ENCODE assay signal across 15 cellular contexts in genomic region chr16:10751291-10751697, GRCh38. TPM values are rescaled to one million over a fixed set of nuclear protein-coding genes. Genes with fewer than 3 reads are reported as not detected.
DNase-seq lines count a peak whose midpoint lies in the region; ATAC-seq and TF ChIP-seq lines count a peak whose summit lies in the region.
"Had no signal": no experiment of that assay in that cellular context is flagged by ENCODE, and none has a peak within 500 bp of the region (broad histone marks: within the 10 kb centered on the region; RNA-seq: fewer than 3 reads in every experiment).

No MANE protein-coding gene starts in this region.

- peak overlapping the region; percentile 80 for H3K27ac ChIP-seq in BLaER1
- no peak overlapping the region for H3K27ac ChIP-seq in mesendoderm (ENCODE audit: low read depth, low read length)

- H3K36me3 Mint-ChIP-seq in WTC11 (peaks cover 8% of the 10 kb centered on the region; the same call in 1 of the 2 replicates), Calu3 (ENCODE audit: insufficient read depth, unreplicated experiment) (peaks cover 19% of the 10 kb centered on the region)

- H3K4me1 ChIP-seq in BLaER1: peaks cover 86% of the 10 kb centered on the region
- H3K4me1 ChIP-seq in mesendoderm (ENCODE audit: control insufficient read depth, low read depth, low read length): no peaks in the 10 kb centered on the region

- 0 out of 2 replicates have a peak overlapping the region, but pooled peaks have one; percentile 13 for H3K27ac Mint-ChIP-seq in WTC11
- no peak overlapping the region for H3K27ac Mint-ChIP-seq in Calu3 (ENCODE audit: unreplicated experiment)
- H3K27ac Mint-ChIP-seq: CD8-positive, alpha-beta T cell; natural killer cell treated with Interleukin-12 subunit alpha and Interleukin-12 subunit beta and Interleukin-15 and Interleukin-18, amount 100 ng/mL, for 72 hours had no signal

- H3K9me3 Mint-ChIP-seq in WTC11: no peaks in the 10 kb centered on the region
- no peaks in the 10 kb centered on the region for H3K9me3 Mint-ChIP-seq in Calu3 (ENCODE audit: low read depth, unreplicated experiment)
- H3K9me3 Mint-ChIP-seq: brain; CD8-positive, alpha-beta T cell; natural killer cell treated with Interleukin-12 subunit alpha and Interleukin-12 subunit beta and Interleukin-15 and Interleukin-18, amount 100 ng/mL, for 72 hours had no signal

- H2BK15ac ChIP-seq in mesendoderm (replicated peaks; ENCODE audit: low read depth): no peak overlapping the region

- H3K23ac ChIP-seq in mesendoderm (ENCODE audit: low read length): no peak overlapping the region

- H3K79me2 ChIP-seq in mesendoderm (ENCODE audit: control insufficient read depth, insufficient read depth, low read length): no peaks in the 10 kb centered on the region

- H3K4me2 ChIP-seq in BLaER1 (no peak overlapping the region), mesendoderm (ENCODE audit: low read length) (no peak overlapping the region)

- H3K4me3 Mint-ChIP-seq in WTC11 (no peak overlapping the region), Calu3 (ENCODE audit: low read depth, unreplicated experiment) (no peak overlapping the region)
- H3K4me3 Mint-ChIP-seq: brain; CD8-positive, alpha-beta T cell; natural killer cell treated with Interleukin-12 subunit alpha and Interleukin-12 subunit beta and Interleukin-15 and Interleukin-18, amount 100 ng/mL, for 72 hours had no signal

- no CpG with 5 or more reads among the region's 13 CpGs for WGBS in mesendoderm (ENCODE audit: extremely low coverage, insufficient coverage, low lambda C conversion rate)

- POLR2A ChIA-PET in WTC11 (lab: Charles Lee): no interaction called here

- H4K5ac ChIP-seq in mesendoderm (ENCODE audit: low read length): no peak overlapping the region

- BruUV-seq in Calu3 (replicated peaks; lab: Mats Ljungman, UMichigan): no TSS peak

- H3K4me1 Mint-ChIP-seq in WTC11: no peaks in the 10 kb centered on the region
- H3K4me1 Mint-ChIP-seq in Calu3 (ENCODE audit: low read depth, unreplicated experiment): peaks cover 7% of the 10 kb centered on the region
- H3K4me1 Mint-ChIP-seq: brain had no signal

- H3K4me3 ChIP-seq in BLaER1: no peak overlapping the region
- H3K4me3 ChIP-seq in GM12865 (ENCODE audit: low read depth, low read length): no peak overlapping the region
- H3K4me3 ChIP-seq in mesendoderm (ENCODE audit: low read length): no peak overlapping the region
- H3K4me3 ChIP-seq: K562 had no signal

- H3K36me3 ChIP-seq in BLaER1 (peaks cover 75% of the 10 kb centered on the region), mesendoderm (ENCODE audit: control insufficient read depth, insufficient read depth, low read length) (no peaks in the 10 kb centered on the region)

- intact Hi-C loops in Calu3 (cut with micrococcal nuclease; ENCODE audit: unreplicated experiment): no loop called here

- peak; percentile 66 for DNase-seq in GM12865 (ENCODE audit: low read depth)
- DNase-seq in WTC11 (ENCODE audit: low spot score): no peak
- peak; percentile 34 for DNase-seq in mesendoderm
- no peak for DNase-seq in ecto neural progenitor cell (ENCODE audit: low spot score)
- DNase-seq in Calu3: no peak
- DNase-seq: CD8-positive, alpha-beta T cell; NCI-H1436 treated with DMSO at 0.1 percent for 48 hours; NCI-H748 treated with DMSO at 0.1 percent for 48 hours; SHP77 had no signal

- no peak overlapping the region for H3K18ac ChIP-seq in mesendoderm (ENCODE audit: low read length)

- H4K20me1 ChIP-seq in BLaER1: no peaks in the 10 kb centered on the region

- H3K9ac ChIP-seq in BLaER1 (no peak overlapping the region), mesendoderm (ENCODE audit: low read length) (no peak overlapping the region)

- no peaks in the 10 kb centered on the region for H3K79me1 ChIP-seq in mesendoderm (ENCODE audit: low read length)

- H2BK5ac ChIP-seq in mesendoderm (ENCODE audit: low read length): no peak overlapping the region

- CTCF ChIA-PET in WTC11 (lab: Charles Lee): interaction anchor here (0.9 to 1.6 kb wide), 2 partner anchors 167 to 242 kb away, joined by 3 to 7 read pairs; no protein-coding TSS in a partner anchor
- CTCF ChIA-PET in Calu3 (lab: Charles Lee): no interaction called here

- H3K4ac ChIP-seq in mesendoderm (ENCODE audit: low read depth, low read length): no peak overlapping the region

- no peak overlapping the region for H2AK5ac ChIP-seq in mesendoderm (ENCODE audit: low read length)

- no peak overlapping the region for H2BK120ac ChIP-seq in mesendoderm (ENCODE audit: low read depth, low read length)

- ATAC-seq in WTC11 (peak; percentile 65), HG03025 (IDR thresholded peaks at IDR 0.05; ENCODE audit: low FRiP score, unreplicated experiment) (no peak)
- ATAC-seq: CD8-positive, alpha-beta T cell; K562 had no signal

- no peaks in the 10 kb centered on the region for H3K9me3 ChIP-seq in BLaER1

- no peaks in the 10 kb centered on the region for H3K27me3 ChIP-seq in BLaER1
- H3K27me3 ChIP-seq in mesendoderm (ENCODE audit: insufficient read depth, low read length, poor library complexity): no peaks in the 10 kb centered on the region

- peak; percentile 25 for TF ChIP-seq CTCF in GM12865 (IDR thresholded peaks at IDR 0.05; ENCODE audit: insufficient read depth, low read depth, low read length, missing control alignments)
- TF ChIP-seq CTCF in WTC11 (IDR thresholded peaks at IDR 0.05): no peak
- no peak for TF ChIP-seq CTCF in Calu3 (IDR thresholded peaks at IDR 0.05; ENCODE audit: unreplicated experiment)

- H3K56ac ChIP-seq in mesendoderm (ENCODE audit: low read length): no peak overlapping the region

- H4K8ac ChIP-seq in mesendoderm (ENCODE audit: low read depth, low read length): no peak overlapping the region

- H3K27me3 Mint-ChIP-seq in WTC11 (ENCODE audit: low read depth): no peaks in the 10 kb centered on the region
- H3K27me3 Mint-ChIP-seq in Calu3 (ENCODE audit: unreplicated experiment): no peaks in the 10 kb centered on the region
- H3K27me3 Mint-ChIP-seq: brain; natural killer cell treated with Interleukin-12 subunit alpha and Interleukin-12 subunit beta and Interleukin-15 and Interleukin-18, amount 100 ng/mL, for 72 hours had no signal

TF ChIP-seq in WTC11, 78 proteins besides CTCF, POLR2A, EP300 and RAD21 (continues in another document):
- TF ChIP-seq, protein P1, sequence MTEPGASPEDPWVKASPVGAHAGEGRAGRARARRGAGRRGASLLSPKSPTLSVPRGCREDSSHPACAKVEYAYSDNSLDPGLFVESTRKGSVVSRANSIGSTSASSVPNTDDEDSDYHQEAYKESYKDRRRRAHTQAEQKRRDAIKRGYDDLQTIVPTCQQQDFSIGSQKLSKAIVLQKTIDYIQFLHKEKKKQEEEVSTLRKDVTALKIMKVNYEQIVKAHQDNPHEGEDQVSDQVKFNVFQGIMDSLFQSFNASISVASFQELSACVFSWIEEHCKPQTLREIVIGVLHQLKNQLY (CRISPR knock-in tag; IDR thresholded peaks at IDR 0.05): no peak
- TF ChIP-seq FOXP1 (CRISPR knock-in tag; IDR thresholded peaks at IDR 0.05; ENCODE audit: borderline replicate concordance) (no peak), HMGA2 (CRISPR knock-in tag; IDR thresholded peaks at IDR 0.05) (no peak), PRRX2 (CRISPR knock-in tag; IDR thresholded peaks at IDR 0.05) (no peak), ZNF263 (CRISPR knock-in tag; IDR thresholded peaks at IDR 0.05; ENCODE audit: low read depth) (no peak), NR2C2 (CRISPR knock-in tag; IDR thresholded peaks at IDR 0.05) (no peak)
- TF ChIP-seq, protein P2, sequence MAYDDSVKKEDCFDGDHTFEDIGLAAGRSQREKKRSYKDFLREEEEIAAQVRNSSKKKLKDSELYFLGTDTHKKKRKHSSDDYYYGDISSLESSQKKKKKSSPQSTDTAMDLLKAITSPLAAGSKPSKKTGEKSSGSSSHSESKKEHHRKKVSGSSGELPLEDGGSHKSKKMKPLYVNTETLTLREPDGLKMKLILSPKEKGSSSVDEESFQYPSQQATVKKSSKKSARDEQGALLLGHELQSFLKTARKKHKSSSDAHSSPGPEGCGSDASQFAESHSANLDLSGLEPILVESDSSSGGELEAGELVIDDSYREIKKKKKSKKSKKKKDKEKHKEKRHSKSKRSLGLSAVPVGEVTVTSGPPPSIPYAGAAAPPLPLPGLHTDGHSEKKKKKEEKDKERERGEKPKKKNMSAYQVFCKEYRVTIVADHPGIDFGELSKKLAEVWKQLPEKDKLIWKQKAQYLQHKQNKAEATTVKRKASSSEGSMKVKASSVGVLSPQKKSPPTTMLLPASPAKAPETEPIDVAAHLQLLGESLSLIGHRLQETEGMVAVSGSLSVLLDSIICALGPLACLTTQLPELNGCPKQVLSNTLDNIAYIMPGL (CRISPR knock-in tag; IDR thresholded peaks at IDR 0.05): no peak
- TF ChIP-seq, protein P3, sequence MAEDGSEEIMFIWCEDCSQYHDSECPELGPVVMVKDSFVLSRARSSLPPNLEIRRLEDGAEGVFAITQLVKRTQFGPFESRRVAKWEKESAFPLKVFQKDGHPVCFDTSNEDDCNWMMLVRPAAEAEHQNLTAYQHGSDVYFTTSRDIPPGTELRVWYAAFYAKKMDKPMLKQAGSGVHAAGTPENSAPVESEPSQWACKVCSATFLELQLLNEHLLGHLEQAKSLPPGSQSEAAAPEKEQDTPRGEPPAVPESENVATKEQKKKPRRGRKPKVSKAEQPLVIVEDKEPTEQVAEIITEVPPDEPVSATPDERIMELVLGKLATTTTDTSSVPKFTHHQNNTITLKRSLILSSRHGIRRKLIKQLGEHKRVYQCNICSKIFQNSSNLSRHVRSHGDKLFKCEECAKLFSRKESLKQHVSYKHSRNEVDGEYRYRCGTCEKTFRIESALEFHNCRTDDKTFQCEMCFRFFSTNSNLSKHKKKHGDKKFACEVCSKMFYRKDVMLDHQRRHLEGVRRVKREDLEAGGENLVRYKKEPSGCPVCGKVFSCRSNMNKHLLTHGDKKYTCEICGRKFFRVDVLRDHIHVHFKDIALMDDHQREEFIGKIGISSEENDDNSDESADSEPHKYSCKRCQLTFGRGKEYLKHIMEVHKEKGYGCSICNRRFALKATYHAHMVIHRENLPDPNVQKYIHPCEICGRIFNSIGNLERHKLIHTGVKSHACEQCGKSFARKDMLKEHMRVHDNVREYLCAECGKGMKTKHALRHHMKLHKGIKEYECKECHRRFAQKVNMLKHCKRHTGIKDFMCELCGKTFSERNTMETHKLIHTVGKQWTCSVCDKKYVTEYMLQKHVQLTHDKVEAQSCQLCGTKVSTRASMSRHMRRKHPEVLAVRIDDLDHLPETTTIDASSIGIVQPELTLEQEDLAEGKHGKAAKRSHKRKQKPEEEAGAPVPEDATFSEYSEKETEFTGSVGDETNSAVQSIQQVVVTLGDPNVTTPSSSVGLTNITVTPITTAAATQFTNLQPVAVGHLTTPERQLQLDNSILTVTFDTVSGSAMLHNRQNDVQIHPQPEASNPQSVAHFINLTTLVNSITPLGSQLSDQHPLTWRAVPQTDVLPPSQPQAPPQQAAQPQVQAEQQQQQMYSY (CRISPR knock-in tag; IDR thresholded peaks at IDR 0.05): no peak

RNA-seq across cellular contexts. Expression of gene NUBP1, which starts 7.7 kb away (rescaled TPM):
- total RNA-seq in WTC11 (2021): 23.5 to 25.4 TPM (median 25.4 TPM) in 3 replicates
- polyA plus RNA-seq in mesendoderm (2013, experiment 1 of 2): 33.7 TPM
- 32.5 TPM for polyA plus RNA-seq in mesendoderm (2013, experiment 2 of 2)
- total RNA-seq in Calu3 (2022): 35.7 and 35.9 TPM in 2 replicates

RNA-seq across cellular contexts. Expression of gene TEKT5, which starts 56.6 kb away (rescaled TPM):
- total RNA-seq in WTC11 (2021): 0.60 to 1.1 TPM (median 0.82 TPM) in 3 replicates
- 0.06 TPM for polyA plus RNA-seq in mesendoderm (2013, experiment 1 of 2)
- polyA plus RNA-seq in mesendoderm (2013, experiment 2 of 2): not detected
- not detected in 2 replicates for total RNA-seq in Calu3 (2022)
- total RNA-seq: CD8-positive, alpha-beta T cell; K562; right cardiac atrium had no signal

Comparison
In these comparisons a context has a peak if more than half of its experiments do, and no peak if none do; other contexts are left out.
1. DNase-seq: peak in GM12865 (single experiment) and mesendoderm (single experiment); none in WTC11 (single experiment), ecto neural progenitor cell (single experiment) and Calu3 (single experiment).